Comparison of ENCODE assay signal across 20 cellular contexts in the genomic region with DNA sequence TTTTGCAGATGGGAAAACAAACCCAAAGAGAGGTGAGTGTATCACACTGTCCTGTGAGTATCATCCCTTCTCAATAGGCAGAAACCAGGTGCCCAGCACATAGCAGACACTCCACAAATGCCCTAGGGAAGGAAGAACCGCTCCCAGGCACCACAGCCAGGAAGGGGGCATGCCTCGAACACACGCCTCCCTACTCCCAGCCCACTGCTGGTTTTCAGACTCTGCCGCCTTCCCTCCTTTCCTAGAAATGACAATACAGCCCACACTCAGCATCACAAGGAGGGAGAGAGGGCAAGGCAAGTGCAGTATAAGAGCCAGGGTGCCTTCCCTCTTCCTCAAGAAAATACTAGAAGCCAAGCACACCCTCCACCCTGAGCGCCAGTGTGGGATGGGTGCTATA. TPM values are rescaled to one million over a fixed set of nuclear protein-coding genes. Genes with fewer than 3 reads are reported as not detected.
DNase-seq lines count a peak whose midpoint lies in the region; ATAC-seq and TF ChIP-seq lines count a peak whose summit lies in the region.
"Had no signal": no experiment of that assay in that cellular context is flagged by ENCODE, and none has a peak within 500 bp of the region (broad histone marks: within the 10 kb centered on the region; RNA-seq: fewer than 3 reads in every experiment).

No MANE protein-coding gene starts in this region.

- H3K27me3 ChIP-seq in Loucy (ENCODE audit: insufficient read depth, low read length, poor library complexity, severe bottlenecking) (no peaks in the 10 kb centered on the region), gastroesophageal sphincter (peaks cover 34% of the 10 kb centered on the region), MG63 (no peaks in the 10 kb centered on the region), left lung (no peaks in the 10 kb centered on the region)
- H3K27me3 ChIP-seq: brain microvascular endothelial cell, neural progenitor cell had no signal

- H3K4me3 Mint-ChIP-seq in T-helper 1 cell treated with Interleukin-12 subunit alpha and Interleukin-12 subunit beta and Interleukin-4 antibody, amounts not matched to agents 30 μg/mL and 1 μg/mL, for 36 hours, result peak overlapping the region; percentile 47
- peak overlapping the region; percentile 63 for H3K4me3 Mint-ChIP-seq in central memory CD8-positive, alpha-beta T cell
- H3K4me3 Mint-ChIP-seq: activated naive CD4-positive, alpha-beta T cell treated with anti-CD3 and anti-CD28 coated beads, Interleukin-2, amount 50 U/mL, for 24 hours; neural progenitor cell had no signal

- no peaks in the 10 kb centered on the region for H3K27me3 Mint-ChIP-seq in T-helper 1 cell treated with Interleukin-12 subunit alpha and Interleukin-12 subunit beta and Interleukin-4 antibody, amounts not matched to agents 30 μg/mL and 1 μg/mL, for 36 hours (ENCODE audit: low read depth)
- no peaks in the 10 kb centered on the region for H3K27me3 Mint-ChIP-seq in central memory CD8-positive, alpha-beta T cell

- H3K27ac ChIP-seq in gastroesophageal sphincter (no peak overlapping the region), left lung (no peak overlapping the region)
- H3K27ac ChIP-seq: 22Rv1, brain microvascular endothelial cell, C4-2B, neural progenitor cell, stomach had no signal

- H3K9me3 ChIP-seq in Loucy (ENCODE audit: insufficient read depth, low read depth, low read length) (no peaks in the 10 kb centered on the region), gastroesophageal sphincter (peaks cover 0 to 53% (median 0%) of the 10 kb centered on the region in 3 donors), MG63 (no peaks in the 10 kb centered on the region), left lung (peaks cover 0 to 13% of the 10 kb centered on the region in 2 donors)

- H3K9me3 Mint-ChIP-seq in T-helper 1 cell treated with Interleukin-12 subunit alpha and Interleukin-12 subunit beta and Interleukin-4 antibody, amounts not matched to agents 30 μg/mL and 1 μg/mL, for 36 hours, result peaks cover 9% of the 10 kb centered on the region
- H3K9me3 Mint-ChIP-seq in central memory CD8-positive, alpha-beta T cell, result no peaks in the 10 kb centered on the region
- H3K9me3 Mint-ChIP-seq: activated naive CD4-positive, alpha-beta T cell treated with anti-CD3 and anti-CD28 coated beads, Interleukin-2, amount 50 U/mL, for 24 hours had no signal

- no peak for TF ChIP-seq POLR2A in gastroesophageal sphincter (IDR thresholded peaks at IDR 0.05)

- DNase-seq in T-helper 1 cell (no peak), MG63 (no peak), left lung (no peak)
- DNase-seq in central memory CD8-positive, alpha-beta T cell (ENCODE audit: low spot score in 2 of 2), result no peak
- DNase-seq: brain microvascular endothelial cell, IMR-90, NCI-H1092 treated with DMSO at 0.1 percent for 48 hours, NCI-H82, retina, stomach had no signal

- no peaks in the 10 kb centered on the region for H3K9me2 ChIP-seq in Loucy (replicated peaks; ENCODE audit: low read depth, low read length)

- no peaks in the 10 kb centered on the region for H3K79me2 ChIP-seq in Loucy (ENCODE audit: insufficient read depth, low read length)

- TF ChIP-seq EP300 in gastroesophageal sphincter (IDR thresholded peaks at IDR 0.05), result no peak

- peaks cover 57% of the 10 kb centered on the region for H3K36me3 Mint-ChIP-seq in T-helper 1 cell treated with Interleukin-12 subunit alpha and Interleukin-12 subunit beta and Interleukin-4 antibody, amounts not matched to agents 30 μg/mL and 1 μg/mL, for 36 hours (ENCODE audit: low read depth)
- H3K36me3 Mint-ChIP-seq in central memory CD8-positive, alpha-beta T cell (ENCODE audit: insufficient read depth), result peaks cover 26% of the 10 kb centered on the region
- H3K36me3 Mint-ChIP-seq: activated naive CD4-positive, alpha-beta T cell treated with anti-CD3 and anti-CD28 coated beads, Interleukin-2, amount 50 U/mL, for 24 hours; neural progenitor cell had no signal

- no peaks in the 10 kb centered on the region for H4K20me1 ChIP-seq in Loucy (ENCODE audit: insufficient read depth, low read length, poor library complexity, severe bottlenecking)

- no peaks in the 10 kb centered on the region for H3F3A ChIP-seq in Loucy (ENCODE audit: low read depth)

- H3K4me1 ChIP-seq in Loucy (ENCODE audit: insufficient read depth, low read length, poor library complexity, severe bottlenecking) (peaks cover 44% of the 10 kb centered on the region), gastroesophageal sphincter (no peaks in the 10 kb centered on the region), left lung (no peaks in the 10 kb centered on the region)
- H3K4me1 ChIP-seq: stomach had no signal

- no peak overlapping the region for H3K4me3 ChIP-seq in Loucy (ENCODE audit: low read length, poor library complexity, severe bottlenecking)
- H3K4me3 ChIP-seq in gastroesophageal sphincter, result no peak overlapping the region
- H3K4me3 ChIP-seq in MG63, result no peak overlapping the region
- H3K4me3 ChIP-seq in left lung, result no peak overlapping the region
- H3K4me3 ChIP-seq: neural progenitor cell, stomach had no signal

- H3K36me3 ChIP-seq in Loucy (ENCODE audit: insufficient read depth, low read length) (no peaks in the 10 kb centered on the region), gastroesophageal sphincter (no peaks in the 10 kb centered on the region), MG63 (no peaks in the 10 kb centered on the region), left lung (no peaks in the 10 kb centered on the region)
- H3K36me3 ChIP-seq: brain microvascular endothelial cell, neural progenitor cell, stomach had no signal

- 43% methylated on average over 5 of the region's 5 CpGs; no CpG with 5 or more reads in 1 of the 2 donors for WGBS in gastroesophageal sphincter (ENCODE audit: low coverage in 1 of 2), 2 donors

- intact Hi-C loops in left lung (cut with DNase I), result no loop called here

- H2AFZ ChIP-seq in Loucy (ENCODE audit: low read length), result no peak overlapping the region
- H2AFZ ChIP-seq: neural progenitor cell had no signal

- peak overlapping the region; percentile 18 for H3K9ac ChIP-seq in Loucy (ENCODE audit: low read depth, low read length, poor library complexity, severe bottlenecking)
- H3K9ac ChIP-seq: neural progenitor cell had no signal

- ATAC-seq in GM19395 (IDR thresholded peaks at IDR 0.05; ENCODE audit: unreplicated experiment) (peak; percentile 6), gastroesophageal sphincter (no peak), left lung (no peak)
- ATAC-seq in central memory CD8-positive, alpha-beta T cell (replicated peaks; ENCODE audit: extremely low read depth, poor library complexity, severe bottlenecking), result no peak

- peak overlapping the region; percentile 39 for H3K4me2 ChIP-seq in Loucy (ENCODE audit: low read depth, low read length, poor library complexity, severe bottlenecking)
- H3K4me2 ChIP-seq: neural progenitor cell had no signal

- TF ChIP-seq CTCF in Loucy (conservative IDR thresholded peaks at IDR 0.05; ENCODE audit: low read length) (no peak), gastroesophageal sphincter (IDR thresholded peaks at IDR 0.05) (no peak), left lung (IDR thresholded peaks at IDR 0.05) (no peak)

- peak overlapping the region; percentile 100 for H3K27ac Mint-ChIP-seq in T-helper 1 cell treated with Interleukin-12 subunit alpha and Interleukin-12 subunit beta and Interleukin-4 antibody, amounts not matched to agents 30 μg/mL and 1 μg/mL, for 36 hours
- peak overlapping the region; percentile 97 for H3K27ac Mint-ChIP-seq in central memory CD8-positive, alpha-beta T cell (ENCODE audit: low read depth)
- H3K27ac Mint-ChIP-seq: activated naive CD4-positive, alpha-beta T cell treated with anti-CD3 and anti-CD28 coated beads, Interleukin-2, amount 50 U/mL, for 24 hours; neural progenitor cell had no signal

- H3K4me1 Mint-ChIP-seq in T-helper 1 cell treated with Interleukin-12 subunit alpha and Interleukin-12 subunit beta and Interleukin-4 antibody, amounts not matched to agents 30 μg/mL and 1 μg/mL, for 36 hours (ENCODE audit: low read depth), result peaks cover 77% of the 10 kb centered on the region
- peaks cover 81% of the 10 kb centered on the region for H3K4me1 Mint-ChIP-seq in central memory CD8-positive, alpha-beta T cell
- H3K4me1 Mint-ChIP-seq: neural progenitor cell had no signal

RNA-seq across cellular contexts. Expression of gene JAKMIP1, which starts 16.2 kb away (rescaled TPM):
- total RNA-seq in gastroesophageal sphincter, result 1 to 10 TPM in 2 of 4 donors, under 1 TPM in 1, not detected in 1; 0.39 to 4.5 (median 1.9) TPM
- not detected in 2 replicates for total RNA-seq in MG63 (2014; rRNA removed; shearing (Covaris generic); ENCODE audit: low replicate concordance)
- total RNA-seq in left lung, result under 1 TPM; 0.29 to 0.79 TPM
- total RNA-seq: dermis microvascular lymphatic vessel endothelial cell, IMR-90, lung microvascular endothelial cell had no signal
